Comparison of ENCODE assay signal across 10 cellular contexts in genomic region chr16:71927787-71928186, GRCh38. TPM values are rescaled to one million over a fixed set of nuclear protein-coding genes. Genes with fewer than 3 reads are reported as not detected.
A peak's percentile ranks its signal among the peaks of the same experiment; 100 is the strongest.
DNase-seq lines count a peak whose midpoint lies in the region; ATAC-seq and TF ChIP-seq lines count a peak whose summit lies in the region.
"Had no signal": no experiment of that assay in that cellular context is flagged by ENCODE, and none has a peak within 500 bp of the region (broad histone marks: within the 10 kb centered on the region; RNA-seq: fewer than 3 reads in every experiment).

No MANE protein-coding gene starts in this region.

- H3K27ac Mint-ChIP-seq in activated CD8-positive, alpha-beta T cell treated with anti-CD3 and anti-CD28 coated beads for 36 hours = peak overlapping the region; percentile 66
- no peak overlapping the region for H3K27ac Mint-ChIP-seq in activated CD8-positive, alpha-beta T cell treated with anti-CD3 and anti-CD28 coated beads, Interleukin-2, amount 10 ng/mL, durations not matched to agents 7 days and 5 days
- peak overlapping the region; percentile 20 to 33 for H3K27ac Mint-ChIP-seq in effector memory CD8-positive, alpha-beta T cell
- H3K27ac Mint-ChIP-seq in natural killer cell treated with Interleukin-12 subunit alpha and Interleukin-12 subunit beta and Interleukin-15 and Interleukin-18, amount 100 ng/mL, for 72 hours = peak overlapping the region in 1 of 2 donors; percentile 57

- peaks cover 39 to 56% (median 55%) of the 10 kb centered on the region in 3 donors for H3K36me3 ChIP-seq in tibial artery

- H3K4me1 Mint-ChIP-seq in activated CD8-positive, alpha-beta T cell treated with anti-CD3 and anti-CD28 coated beads for 36 hours (ENCODE audit: low read depth) = peaks cover 14% of the 10 kb centered on the region
- peaks cover 13% of the 10 kb centered on the region for H3K4me1 Mint-ChIP-seq in activated CD8-positive, alpha-beta T cell treated with anti-CD3 and anti-CD28 coated beads, Interleukin-2, amount 10 ng/mL, durations not matched to agents 7 days and 5 days (ENCODE audit: low read depth)
- peaks cover 6 to 13% of the 10 kb centered on the region in 2 donors for H3K4me1 Mint-ChIP-seq in effector memory CD8-positive, alpha-beta T cell (ENCODE audit: low read depth in 2 of 2)
- peaks cover 5 to 8% of the 10 kb centered on the region in 2 donors for H3K4me1 Mint-ChIP-seq in natural killer cell treated with Interleukin-12 subunit alpha and Interleukin-12 subunit beta and Interleukin-15 and Interleukin-18, amount 100 ng/mL, for 72 hours (ENCODE audit: low read depth in 2 of 2)

- no peak overlapping the region for H3K4me3 ChIP-seq in tibial artery
- H3K4me3 ChIP-seq: skin epidermis had no signal

- H3K27me3 Mint-ChIP-seq in activated CD8-positive, alpha-beta T cell treated with anti-CD3 and anti-CD28 coated beads for 36 hours = no peaks in the 10 kb centered on the region
- no peaks in the 10 kb centered on the region for H3K27me3 Mint-ChIP-seq in activated CD8-positive, alpha-beta T cell treated with anti-CD3 and anti-CD28 coated beads, Interleukin-2, amount 10 ng/mL, durations not matched to agents 7 days and 5 days (ENCODE audit: low read depth)
- no peaks in the 10 kb centered on the region for H3K27me3 Mint-ChIP-seq in effector memory CD8-positive, alpha-beta T cell
- no peaks in the 10 kb centered on the region for H3K27me3 Mint-ChIP-seq in natural killer cell treated with Interleukin-12 subunit alpha and Interleukin-12 subunit beta and Interleukin-15 and Interleukin-18, amount 100 ng/mL, for 72 hours

- no peaks in the 10 kb centered on the region for H3K9me3 ChIP-seq in tibial artery

- TF ChIP-seq CTCF in activated CD8-positive, alpha-beta T cell treated with anti-CD3 and anti-CD28 coated beads for 36 hours (IDR thresholded peaks at IDR 0.05) = no peak
- TF ChIP-seq CTCF in tibial artery (IDR thresholded peaks at IDR 0.05) = no peak

- H3K4me1 ChIP-seq in tibial artery = peaks cover 0 to 46% (median 39%) of the 10 kb centered on the region in 4 donors

- CTCF ChIA-PET in activated CD8-positive, alpha-beta T cell treated with anti-CD3 and anti-CD28 coated beads for 36 hours (lab: Charles Lee) = no interaction called here
- CTCF ChIA-PET in activated CD8-positive, alpha-beta T cell treated with anti-CD3 and anti-CD28 coated beads, Interleukin-2, amount 10 ng/mL, durations not matched to agents 7 days and 5 days (lab: Charles Lee) = no interaction called here

- peak overlapping the region; percentile 42 to 59 for H3K27ac ChIP-seq in tibial artery

- H3K9me3 Mint-ChIP-seq in activated CD8-positive, alpha-beta T cell treated with anti-CD3 and anti-CD28 coated beads for 36 hours = no peaks in the 10 kb centered on the region
- H3K9me3 Mint-ChIP-seq in activated CD8-positive, alpha-beta T cell treated with anti-CD3 and anti-CD28 coated beads, Interleukin-2, amount 10 ng/mL, durations not matched to agents 7 days and 5 days (ENCODE audit: insufficient read depth) = no peaks in the 10 kb centered on the region
- H3K9me3 Mint-ChIP-seq in effector memory CD8-positive, alpha-beta T cell = no peaks in the 10 kb centered on the region
- H3K9me3 Mint-ChIP-seq in natural killer cell treated with Interleukin-12 subunit alpha and Interleukin-12 subunit beta and Interleukin-15 and Interleukin-18, amount 100 ng/mL, for 72 hours = no peaks in the 10 kb centered on the region

- peaks cover 46% of the 10 kb centered on the region for H3K36me3 Mint-ChIP-seq in activated CD8-positive, alpha-beta T cell treated with anti-CD3 and anti-CD28 coated beads for 36 hours (ENCODE audit: low read depth)
- H3K36me3 Mint-ChIP-seq in activated CD8-positive, alpha-beta T cell treated with anti-CD3 and anti-CD28 coated beads, Interleukin-2, amount 10 ng/mL, durations not matched to agents 7 days and 5 days (ENCODE audit: low read depth) = peaks cover 58% of the 10 kb centered on the region
- peaks cover 92% of the 10 kb centered on the region for H3K36me3 Mint-ChIP-seq in effector memory CD8-positive, alpha-beta T cell (ENCODE audit: insufficient read depth)
- H3K36me3 Mint-ChIP-seq in natural killer cell treated with Interleukin-12 subunit alpha and Interleukin-12 subunit beta and Interleukin-15 and Interleukin-18, amount 100 ng/mL, for 72 hours = peaks cover 17% of the 10 kb centered on the region

- no peaks in the 10 kb centered on the region for H3K27me3 ChIP-seq in tibial artery

- no peak for DNase-seq in activated CD8-positive, alpha-beta T cell treated with anti-CD3 and anti-CD28 coated beads for 36 hours
- DNase-seq in activated CD8-positive, alpha-beta T cell treated with anti-CD3 and anti-CD28 coated beads, Interleukin-2, amount 10 ng/mL, durations not matched to agents 7 days and 5 days = no peak
- no peak for DNase-seq in effector memory CD8-positive, alpha-beta T cell
- peak; percentile 29 for DNase-seq in medulla oblongata (ENCODE audit: extremely low spot score)
- no peak for DNase-seq in tibial artery
- no peak for DNase-seq in natural killer cell treated with Interleukin-12 subunit alpha and Interleukin-12 subunit beta and Interleukin-15 and Interleukin-18, amount 100 ng/mL, for 72 hours (ENCODE audit: low spot score)
- DNase-seq in SHP77 (lab: John Stamatoyannopoulos, UW) = no peak
- no peak for DNase-seq in NCI-H524 (lab: John Stamatoyannopoulos, UW)
- DNase-seq: NCI-H146 had no signal

- ATAC-seq in activated CD8-positive, alpha-beta T cell treated with anti-CD3 and anti-CD28 coated beads for 36 hours = no peak
- ATAC-seq in activated CD8-positive, alpha-beta T cell treated with anti-CD3 and anti-CD28 coated beads, Interleukin-2, amount 10 ng/mL, durations not matched to agents 7 days and 5 days = no peak
- ATAC-seq in effector memory CD8-positive, alpha-beta T cell (replicated peaks) = no peak
- no peak for ATAC-seq in natural killer cell treated with Interleukin-12 subunit alpha and Interleukin-12 subunit beta and Interleukin-15 and Interleukin-18, amount 100 ng/mL, for 72 hours

- no peak overlapping the region for H3K4me3 Mint-ChIP-seq in activated CD8-positive, alpha-beta T cell treated with anti-CD3 and anti-CD28 coated beads for 36 hours
- H3K4me3 Mint-ChIP-seq in activated CD8-positive, alpha-beta T cell treated with anti-CD3 and anti-CD28 coated beads, Interleukin-2, amount 10 ng/mL, durations not matched to agents 7 days and 5 days = no peak overlapping the region
- no peak overlapping the region for H3K4me3 Mint-ChIP-seq in effector memory CD8-positive, alpha-beta T cell
- H3K4me3 Mint-ChIP-seq in natural killer cell treated with Interleukin-12 subunit alpha and Interleukin-12 subunit beta and Interleukin-15 and Interleukin-18, amount 100 ng/mL, for 72 hours = no peak overlapping the region

- intact Hi-C loops in activated CD8-positive, alpha-beta T cell treated with anti-CD3 and anti-CD28 coated beads for 36 hours (cut with micrococcal nuclease) = no loop called here
- intact Hi-C loops in tibial artery (cut with DNase I; ENCODE audit: low total_unique reads) = no loop called here

- POLR2A ChIA-PET in activated CD8-positive, alpha-beta T cell treated with anti-CD3 and anti-CD28 coated beads for 36 hours (lab: Charles Lee) = no interaction called here
- POLR2A ChIA-PET in activated CD8-positive, alpha-beta T cell treated with anti-CD3 and anti-CD28 coated beads, Interleukin-2, amount 10 ng/mL, durations not matched to agents 7 days and 5 days (lab: Charles Lee) = interaction anchor here (0.7 kb wide), 1 partner anchor 44 kb away, joined by 3 read pairs; no protein-coding TSS in a partner anchor

RNA-seq across cellular contexts. Expression of gene IST1, which starts 32.5 kb away (rescaled TPM):
- total RNA-seq in activated CD8-positive, alpha-beta T cell treated with anti-CD3 and anti-CD28 coated beads for 36 hours = 100 to 1,000 TPM; 157 to 175 TPM
- total RNA-seq in activated CD8-positive, alpha-beta T cell treated with anti-CD3 and anti-CD28 coated beads, Interleukin-2, amount 10 ng/mL, durations not matched to agents 7 days and 5 days = 100 to 1,000 TPM; 155 to 174 TPM
- 100 to 1,000 TPM; 169 to 181 TPM for total RNA-seq in natural killer cell treated with Interleukin-12 subunit alpha and Interleukin-12 subunit beta and Interleukin-15 and Interleukin-18, amount 100 ng/mL, for 72 hours

RNA-seq across cellular contexts. Expression of gene ZNF821, which starts 43.8 kb away (rescaled TPM):
- 1 to 10 TPM; 5.6 to 6.2 TPM for total RNA-seq in activated CD8-positive, alpha-beta T cell treated with anti-CD3 and anti-CD28 coated beads for 36 hours
- total RNA-seq in activated CD8-positive, alpha-beta T cell treated with anti-CD3 and anti-CD28 coated beads, Interleukin-2, amount 10 ng/mL, durations not matched to agents 7 days and 5 days = 1 to 10 TPM; 3.7 to 4.1 TPM
- 1 to 10 TPM; 2.8 to 5.8 TPM for total RNA-seq in natural killer cell treated with Interleukin-12 subunit alpha and Interleukin-12 subunit beta and Interleukin-15 and Interleukin-18, amount 100 ng/mL, for 72 hours
